ENCODE assay signal across 1 cellular context in the genomic region with DNA sequence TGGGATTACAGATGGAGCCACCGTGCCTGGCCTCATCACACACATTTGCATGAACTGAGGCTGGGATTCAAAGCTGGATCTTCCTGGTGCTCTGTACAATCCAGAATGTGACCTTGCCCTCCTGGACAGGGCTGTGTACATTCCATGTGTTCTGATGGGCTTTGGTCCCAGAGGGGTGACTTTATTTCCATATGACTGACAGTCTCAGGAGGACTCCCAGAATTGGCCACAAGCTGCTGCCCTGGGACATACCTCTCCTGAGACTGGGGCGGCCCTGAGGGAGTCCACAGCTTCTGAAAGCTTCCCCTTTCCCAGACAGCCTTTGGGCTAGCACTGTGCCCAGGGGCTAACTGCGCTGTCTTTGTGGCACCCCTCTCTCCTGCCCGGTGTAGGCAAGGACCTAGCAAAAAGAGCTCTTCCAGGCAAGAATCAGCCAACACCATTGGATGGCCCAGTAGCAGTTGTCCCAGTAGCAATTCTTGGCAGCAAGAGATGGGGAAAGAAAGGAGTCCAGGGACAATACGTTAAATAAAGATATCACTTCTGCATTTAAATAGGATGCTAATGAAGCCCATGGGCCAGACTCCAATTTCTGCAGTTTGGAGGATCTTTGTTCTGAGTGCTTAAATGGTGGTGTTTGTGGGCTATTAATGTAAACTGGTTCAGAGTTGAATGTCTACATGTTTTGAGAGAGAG.
TF ChIP-seq lines count a peak whose summit lies in the region.

No MANE protein-coding gene starts in this region.

TF ChIP-seq in H1, 55 proteins besides CTCF, POLR2A, EP300 and RAD21:
- TF ChIP-seq KDM1A (IDR thresholded peaks at IDR 0.05; ENCODE audit: borderline replicate concordance, low read length): no peak
- no peak for TF ChIP-seq HDAC6 (IDR thresholded peaks at IDR 0.05; ENCODE audit: low read depth, low read length)
- TF ChIP-seq NRF1 (IDR thresholded peaks at IDR 0.05; ENCODE audit: low read depth, low read length): no peak
- TF ChIP-seq BRCA1 (IDR thresholded peaks at IDR 0.05; ENCODE audit: low read depth, low read length): no peak
